In genomic region chr7:66994681-66995044, GRCh38 we compare ENCODE assay signal across 8 cellular contexts. TPM values are rescaled to one million over a fixed set of nuclear protein-coding genes. Genes with fewer than 3 reads are reported as not detected.
DNase-seq lines count a peak whose midpoint lies in the region; ATAC-seq and TF ChIP-seq lines count a peak whose summit lies in the region.
"Not testable (repeated sequence)": the region's sequence is repeated elsewhere in the genome, so short reads cannot be mapped to it uniquely, and the experiment has no call there.

No MANE protein-coding gene starts in this region.

- peaks cover 29% of the 10 kb centered on the region for H3K4me1 Mint-ChIP-seq in activated naive CD4-positive, alpha-beta T cell treated with anti-CD3 and anti-CD28 coated beads for 36 hours (ENCODE audit: low read depth)
- H3K4me1 Mint-ChIP-seq in nephron: not testable (repeated sequence)
- peaks cover 9 to 23% of the 10 kb centered on the region in 2 donors for H3K4me1 Mint-ChIP-seq in stimulated activated naive B cell treated with anti-CD40 and anti-IgM and Interleukin-4, amounts not matched to agents 10 μg/mL and 1 μg/mL and 100 μg/mL, for 72 hours

- peak overlapping the region; percentile 96 for H3K27ac Mint-ChIP-seq in activated naive CD4-positive, alpha-beta T cell treated with anti-CD3 and anti-CD28 coated beads for 36 hours
- H3K27ac Mint-ChIP-seq in nephron: peak overlapping the region; percentile 97 to 100 (median 99)
- H3K27ac Mint-ChIP-seq in stimulated activated naive B cell treated with anti-CD40 and anti-IgM and Interleukin-4, amounts not matched to agents 10 μg/mL and 1 μg/mL and 100 μg/mL, for 72 hours: peak overlapping the region; percentile 100

- H3K4me3 Mint-ChIP-seq in activated naive CD4-positive, alpha-beta T cell treated with anti-CD3 and anti-CD28 coated beads for 36 hours: peak overlapping the region; percentile 88
- H3K4me3 Mint-ChIP-seq in nephron: peak overlapping the region; percentile 98
- peak overlapping the region; percentile 97 to 100 for H3K4me3 Mint-ChIP-seq in stimulated activated naive B cell treated with anti-CD40 and anti-IgM and Interleukin-4, amounts not matched to agents 10 μg/mL and 1 μg/mL and 100 μg/mL, for 72 hours

- not testable (repeated sequence) for H3K9me3 ChIP-seq in MG63

- TF ChIP-seq CTCF in foreskin fibroblast (IDR thresholded peaks at IDR 0.05; ENCODE audit: low read depth, low read length) (peak; percentile 29), nephron (IDR thresholded peaks at IDR 0.05; ENCODE audit: unreplicated experiment in 3 of 3) (peak in 2 of 3 experiments; percentile 22 to 42)

- not testable (repeated sequence) for H3K36me3 ChIP-seq in MG63

- intact Hi-C loops in activated naive CD4-positive, alpha-beta T cell treated with anti-CD3 and anti-CD28 coated beads for 36 hours (cut with micrococcal nuclease): loop anchor here (1.0 to 10.0 kb wide), 8 partner anchors 134 to 1121 kb away; partner anchors contain the start of genes RABGEF1, TPST1 and VKORC1L1

- CTCF ChIA-PET in activated naive CD4-positive, alpha-beta T cell treated with anti-CD3 and anti-CD28 coated beads for 36 hours (lab: Charles Lee): interaction anchor here (0.6 kb wide), 1 partner anchor 10 kb away, joined by 5 read pairs; no protein-coding TSS in a partner anchor

- not testable (repeated sequence) for H3K9me3 Mint-ChIP-seq in activated naive CD4-positive, alpha-beta T cell treated with anti-CD3 and anti-CD28 coated beads for 36 hours; nephron; stimulated activated naive B cell treated with anti-CD40 and anti-IgM and Interleukin-4, amounts not matched to agents 10 μg/mL and 1 μg/mL and 100 μg/mL, for 72 hours

- peaks cover 19% of the 10 kb centered on the region for H3K36me3 Mint-ChIP-seq in activated naive CD4-positive, alpha-beta T cell treated with anti-CD3 and anti-CD28 coated beads for 36 hours (ENCODE audit: low read depth)
- peaks cover 21% of the 10 kb centered on the region for H3K36me3 Mint-ChIP-seq in nephron (ENCODE audit: low read depth)
- peaks cover 15 to 20% of the 10 kb centered on the region in 2 donors for H3K36me3 Mint-ChIP-seq in stimulated activated naive B cell treated with anti-CD40 and anti-IgM and Interleukin-4, amounts not matched to agents 10 μg/mL and 1 μg/mL and 100 μg/mL, for 72 hours

- H3K27me3 ChIP-seq in MG63: not testable (repeated sequence)

- peak overlapping the region; percentile 82 for H3K4me3 ChIP-seq in MG63
- peak overlapping the region; percentile 59 to 78 for H3K4me3 ChIP-seq in foreskin fibroblast (ENCODE audit: low read depth in 1 of 2, low read length in 2 of 2)

- peak; percentile 30 for ATAC-seq in GM21825 (IDR thresholded peaks at IDR 0.05; ENCODE audit: unreplicated experiment)
- ATAC-seq in SK-N-SH treated with all-trans-retinoic acid at 6 μM for 48 hours: peak; percentile 72
- ATAC-seq in stimulated activated naive B cell treated with anti-CD40 and anti-IgM and Interleukin-4, amounts not matched to agents 10 μg/mL and 1 μg/mL and 100 μg/mL, for 72 hours (replicated peaks): peak; percentile 67 to 71

- DNase-seq in DMS 273 treated with DMSO at 0.1 percent for 48 hours (lab: John Stamatoyannopoulos, UW): peak; percentile 59
- DNase-seq in MG63: peak; percentile 67
- peak; percentile 64 for DNase-seq in activated naive CD4-positive, alpha-beta T cell treated with anti-CD3 and anti-CD28 coated beads for 36 hours
- peak; percentile 79 to 88 for DNase-seq in foreskin fibroblast
- peak; percentile 61 for DNase-seq in stimulated activated naive B cell treated with anti-CD40 and anti-IgM and Interleukin-4, amounts not matched to agents 10 μg/mL and 1 μg/mL and 100 μg/mL, for 72 hours

- not testable (repeated sequence) for H3K27me3 Mint-ChIP-seq in activated naive CD4-positive, alpha-beta T cell treated with anti-CD3 and anti-CD28 coated beads for 36 hours (ENCODE audit: low read depth); nephron (ENCODE audit: low read depth); stimulated activated naive B cell treated with anti-CD40 and anti-IgM and Interleukin-4, amounts not matched to agents 10 μg/mL and 1 μg/mL and 100 μg/mL, for 72 hours

TF ChIP-seq in SK-N-SH treated with all-trans-retinoic acid at 6 μM for 48 hours, 23 proteins besides CTCF, POLR2A, EP300 and RAD21:
- 0 out of 2 replicates have a peak, but pooled peaks have one; percentile 13 for TF ChIP-seq PATZ1 (CRISPR knock-in tag; IDR thresholded peaks at IDR 0.05; ENCODE audit: borderline replicate concordance)

RNA-seq across cellular contexts. Expression of gene SBDS, which starts 0.7 kb away (rescaled TPM):
- 71.7 and 112 TPM in 2 replicates for total RNA-seq in MG63 (2014; rRNA removed; shearing (Covaris generic); ENCODE audit: low replicate concordance)
- total RNA-seq in activated naive CD4-positive, alpha-beta T cell treated with anti-CD3 and anti-CD28 coated beads for 36 hours: 10 to 100 TPM; 42.2 to 46.0 TPM

RNA-seq across cellular contexts. Expression of gene TYW1, which starts 2.0 kb away (rescaled TPM):
- 3.9 and 6.8 TPM in 2 replicates for total RNA-seq in MG63 (2014; rRNA removed; shearing (Covaris generic); ENCODE audit: low replicate concordance)
- 10 to 100 TPM; 12.9 to 13.5 TPM for total RNA-seq in activated naive CD4-positive, alpha-beta T cell treated with anti-CD3 and anti-CD28 coated beads for 36 hours

Comparison
In these comparisons a context has a peak if more than half of its experiments do, and no peak if none do; other contexts are left out.
1. Peak in every context shown above with its lines: DNase-seq, ATAC-seq and H3K4me3 ChIP-seq.